8 cellular contexts compared by ENCODE assay signal in the genomic region with DNA sequence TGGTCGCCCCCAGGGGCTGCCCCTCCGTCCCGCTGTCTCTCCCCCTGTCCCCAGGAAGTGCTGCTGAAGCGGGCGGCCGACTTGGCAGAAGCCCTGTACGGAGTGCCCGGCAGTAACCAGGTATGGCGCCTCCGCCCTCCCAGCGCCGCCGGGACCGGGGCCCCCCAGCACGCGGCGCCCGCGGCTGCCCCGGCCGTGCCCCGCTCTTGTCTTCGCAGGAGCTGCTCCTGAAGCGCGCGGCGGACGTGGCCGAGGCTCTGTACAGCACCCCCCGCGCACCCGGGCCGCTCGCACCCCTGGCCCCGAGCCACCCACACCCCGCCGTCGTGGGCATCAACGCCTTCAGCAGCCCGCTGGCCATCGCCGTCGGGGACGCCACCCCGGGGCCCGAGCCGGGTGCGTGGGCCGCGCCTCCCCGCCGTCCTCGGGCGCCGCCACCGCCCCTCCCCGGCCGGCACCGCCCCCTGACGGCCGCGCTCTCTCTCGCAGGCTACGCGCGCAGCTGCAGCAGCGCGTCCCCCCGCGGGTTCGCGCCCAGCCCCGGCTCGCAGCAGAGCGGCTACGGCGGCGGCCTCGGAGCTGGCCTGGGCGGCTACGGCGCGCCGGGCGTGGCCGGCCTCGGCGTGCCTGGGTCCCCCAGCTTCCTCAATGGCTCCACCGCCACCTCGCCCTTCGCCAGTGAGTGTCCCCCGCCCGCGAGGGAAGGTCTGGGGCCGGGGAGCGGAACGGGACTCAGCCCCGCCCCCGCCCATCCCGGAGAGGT. TPM values are rescaled to one million over a fixed set of nuclear protein-coding genes. Genes with fewer than 3 reads are reported as not detected.
DNase-seq lines count a peak whose midpoint lies in the region; ATAC-seq, FAIRE-seq and TF ChIP-seq lines count a peak whose summit lies in the region.

No MANE protein-coding gene starts in this region.

- peak overlapping the region; percentile 28 to 33 for H3K4me3 ChIP-seq in CD4-positive, alpha-beta memory T cell (ENCODE audit: low read length in 2 of 2)
- H3K4me3 ChIP-seq in fibroblast of mammary gland (ENCODE audit: control insufficient read depth, low read depth, low read length) = peak overlapping the region; percentile 37
- no peak overlapping the region for H3K4me3 ChIP-seq in BE2C (ENCODE audit: low read depth, low read length)

- no peak overlapping the region for H3K4me3 Mint-ChIP-seq in CD4-positive, alpha-beta memory T cell

- H3K27ac Mint-ChIP-seq in CD4-positive, alpha-beta memory T cell = peak overlapping the region in 1 of 7 donors; percentile 74

- ATAC-seq in sciatic nerve = no peak

- H3K27ac ChIP-seq in CD4-positive, alpha-beta memory T cell (ENCODE audit: low read depth, low read length) = peak overlapping the region; percentile 19

- no peak for FAIRE-seq in RCC 7860 (lab: Jason Lieb, UNC)

- H3K36me3 Mint-ChIP-seq in CD4-positive, alpha-beta memory T cell = no peaks in the 10 kb centered on the region

- TF ChIP-seq CTCF in fibroblast of mammary gland (conservative IDR thresholded peaks at IDR 0.05; ENCODE audit: control insufficient read depth, insufficient read depth, low read depth, low read length) (no peak), BE2C (IDR thresholded peaks at IDR 0.05; ENCODE audit: low read depth, low read length) (no peak)

- CTCF ChIA-PET in CD4-positive, alpha-beta memory T cell (lab: Charles Lee; ENCODE audit: partially characterized antibody) = interaction anchor here (1.0 to 5.5 kb wide), 11 partner anchors 8 to 228 kb away, joined by 3 to 47 read pairs (median 6); no protein-coding TSS in a partner anchor

- no peaks in the 10 kb centered on the region for H3K9me3 ChIP-seq in CD4-positive, alpha-beta memory T cell (ENCODE audit: control insufficient read depth in 1 of 2, low read length in 2 of 2)
- H3K9me3 ChIP-seq in BE2C = no peaks in the 10 kb centered on the region

- peaks cover 27% of the 10 kb centered on the region for H3K4me1 ChIP-seq in CD4-positive, alpha-beta memory T cell (ENCODE audit: insufficient read depth, low read length)
- no peaks in the 10 kb centered on the region for H3K4me1 ChIP-seq in BE2C

- peaks cover 2 to 9% of the 10 kb centered on the region in 2 donors for H3K27me3 Mint-ChIP-seq in CD4-positive, alpha-beta memory T cell

- intact Hi-C loops in CD4-positive, alpha-beta memory T cell (cut with micrococcal nuclease) = loop anchor here (1.0 to 5.0 kb wide), 5 partner anchors 39 to 281 kb away; partner anchors contain the start of genes PCED1A, PTPRA, SNRPB and VPS16
- intact Hi-C loops in sciatic nerve (cut with DNase I) = loop anchor here (5.0 kb wide), 1 partner anchor 1045 kb away; no protein-coding TSS in a partner anchor

- DNase-seq in CD4-positive, alpha-beta memory T cell = peak in 4 of 5 donors; percentile 56 to 64 (median 60)
- DNase-seq in M059J (ENCODE audit: low read depth) = peak; percentile 31
- DNase-seq in activated CD8-positive, alpha-beta memory T cell treated with anti-CD3 and anti-CD28 coated beads, Interleukin-2, amount 50 U/mL, for 48 hours = peak; percentile 80
- no peak for DNase-seq in fibroblast of mammary gland (ENCODE audit: low read depth)
- DNase-seq in sciatic nerve (ENCODE audit: low spot score) = peak; percentile 62
- no peak for DNase-seq in RCC 7860 (ENCODE audit: low spot score)
- DNase-seq in BE2C = no peak
- no peak for DNase-seq in AML-193 (lab: John Stamatoyannopoulos, UW)

- H3K36me3 ChIP-seq in CD4-positive, alpha-beta memory T cell (ENCODE audit: insufficient read depth, low read length) = no peaks in the 10 kb centered on the region
- H3K36me3 ChIP-seq in BE2C = no peaks in the 10 kb centered on the region

- H3K27me3 ChIP-seq in CD4-positive, alpha-beta memory T cell (ENCODE audit: insufficient read depth, low read length) = peaks cover 5% of the 10 kb centered on the region
- no peaks in the 10 kb centered on the region for H3K27me3 ChIP-seq in BE2C

- H3K4me1 Mint-ChIP-seq in CD4-positive, alpha-beta memory T cell = peaks cover 16 to 43% (median 28%) of the 10 kb centered on the region in 4 donors

- POLR2A ChIA-PET in CD4-positive, alpha-beta memory T cell (lab: Charles Lee; ENCODE audit: partially characterized antibody) = interaction anchor here (0.9 to 3.6 kb wide), 9 partner anchors 10 to 120 kb away, joined by 3 to 28 read pairs (median 7); partner anchors contain the start of genes IDH3B, PCED1A and VPS16

- no peaks in the 10 kb centered on the region for H3K9me3 Mint-ChIP-seq in CD4-positive, alpha-beta memory T cell

RNA-seq across cellular contexts. Expression of gene CPXM1, which starts 48.4 kb away (rescaled TPM):
- total RNA-seq in CD4-positive, alpha-beta memory T cell = not detected
- not detected for polyA plus RNA-seq in CD4-positive, alpha-beta memory T cell
- 0.15 and 0.42 TPM in 2 replicates for total RNA-seq in M059J (2014; rRNA removed; shearing (Covaris generic))
- total RNA-seq in sciatic nerve = 5.9 TPM
- polyA plus RNA-seq in BE2C (2012; ENCODE audit: insufficient read depth, insufficient read length, low read depth) = 15.6 TPM

RNA-seq across cellular contexts. Expression of gene EBF4, which starts 59.5 kb away (rescaled TPM):
- 1 to 10 TPM; 2.8 to 3.1 TPM for total RNA-seq in CD4-positive, alpha-beta memory T cell
- under 1 TPM in 1 of 2 donors, not detected in 1; 0.65 TPM for polyA plus RNA-seq in CD4-positive, alpha-beta memory T cell
- total RNA-seq in M059J (2014; rRNA removed; shearing (Covaris generic)) = 1.1 and 1.5 TPM in 2 replicates
- total RNA-seq in sciatic nerve = 15.3 TPM
- polyA plus RNA-seq in BE2C (2012; ENCODE audit: insufficient read depth, insufficient read length, low read depth) = 1.7 TPM

Comparison
In these comparisons a context has a peak if more than half of its experiments do, and no peak if none do; other contexts are left out.
1. DNase-seq: peak in CD4-positive, alpha-beta memory T cell (4 of 5), M059J (single experiment), activated CD8-positive, alpha-beta memory T cell treated with anti-CD3 and anti-CD28 coated beads, Interleukin-2, amount 50 U/mL, for 48 hours (single experiment) and sciatic nerve (single experiment); none in fibroblast of mammary gland (single experiment), RCC 7860 (single experiment), BE2C (single experiment) and AML-193 (0 of 2).